ENCODE assay signal across 33 cellular contexts in the genomic region with DNA sequence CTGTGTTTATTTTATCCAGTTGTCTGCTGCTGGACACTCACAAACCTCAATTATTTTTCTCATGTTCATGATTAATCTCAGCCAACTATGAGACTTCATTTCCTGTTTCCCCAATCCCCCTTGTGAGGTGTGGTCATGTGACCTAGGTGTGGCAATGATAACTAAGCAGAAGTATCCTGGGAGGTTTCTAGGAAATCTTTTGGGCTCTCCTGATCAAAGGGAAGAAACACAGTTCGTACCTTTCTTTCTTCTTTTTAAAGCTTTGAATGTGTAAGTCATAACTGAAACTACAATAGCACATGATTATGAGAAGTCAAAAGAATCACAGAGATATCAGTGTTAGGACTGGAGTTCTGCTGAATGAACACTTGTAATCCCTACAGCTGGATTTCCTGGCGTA. TPM values are rescaled to one million over a fixed set of nuclear protein-coding genes. Genes with fewer than 3 reads are reported as not detected.
DNase-seq lines count a peak whose midpoint lies in the region; ATAC-seq, FAIRE-seq and TF ChIP-seq lines count a peak whose summit lies in the region.
"Had no signal": no experiment of that assay in that cellular context is flagged by ENCODE, and none has a peak within 500 bp of the region (broad histone marks: within the 10 kb centered on the region; RNA-seq: fewer than 3 reads in every experiment).

No MANE protein-coding gene starts in this region.

- H3K4me3 Mint-ChIP-seq in activated naive CD8-positive, alpha-beta T cell treated with anti-CD3 and anti-CD28 coated beads for 36 hours = no peak overlapping the region
- H3K4me3 Mint-ChIP-seq in activated naive CD8-positive, alpha-beta T cell treated with anti-CD3 and anti-CD28 coated beads, Interleukin-2, amount 50 U/mL, for 24 hours = no peak overlapping the region
- peak overlapping the region in 1 of 10 donors; percentile 21 for H3K4me3 Mint-ChIP-seq in naive thymus-derived CD8-positive, alpha-beta T cell
- no peak overlapping the region for H3K4me3 Mint-ChIP-seq in CD4-positive, alpha-beta T cell
- H3K4me3 Mint-ChIP-seq: activated CD8-positive, alpha-beta memory T cell treated with anti-CD3 and anti-CD28 coated beads, Interleukin-2, amount 10 ng/mL, durations not matched to agents 7 days and 5 days; activated T-cell treated with anti-CD3 and anti-CD28 coated beads, Interleukin-2, amount 50 U/mL, for 4 hours; B cell; CD8-positive, alpha-beta memory T cell; stimulated activated naive CD8-positive, alpha-beta T cell treated with anti-CD3 and anti-CD28 coated beads, Interleukin-15, Interleukin-2, amounts not matched to agents 100 ng/mL and 50 ng/mL, for 24 hours had no signal

- H3K27ac Mint-ChIP-seq in activated naive CD8-positive, alpha-beta T cell treated with anti-CD3 and anti-CD28 coated beads for 36 hours = peak overlapping the region; percentile 9
- H3K27ac Mint-ChIP-seq in activated naive CD8-positive, alpha-beta T cell treated with anti-CD3 and anti-CD28 coated beads, Interleukin-2, amount 50 U/mL, for 24 hours = no peak overlapping the region
- no peak overlapping the region for H3K27ac Mint-ChIP-seq in naive thymus-derived CD8-positive, alpha-beta T cell
- no peak overlapping the region for H3K27ac Mint-ChIP-seq in CD4-positive, alpha-beta T cell
- H3K27ac Mint-ChIP-seq: activated CD8-positive, alpha-beta memory T cell treated with anti-CD3 and anti-CD28 coated beads, Interleukin-2, amount 10 ng/mL, durations not matched to agents 7 days and 5 days; B cell; CD8-positive, alpha-beta memory T cell had no signal

- intact Hi-C loops in K562 (cut with micrococcal nuclease) = no loop called here
- intact Hi-C loops in CD4-positive, alpha-beta T cell (cut with DNase I, micrococcal nuclease) = no loop called here

- no peaks in the 10 kb centered on the region for H3K9me3 ChIP-seq in Loucy (ENCODE audit: insufficient read depth, low read depth, low read length)
- H3K9me3 ChIP-seq in K562 (replicated peaks; ENCODE audit: control insufficient read depth, insufficient read depth, low read depth, low read length) = no peaks in the 10 kb centered on the region
- no peaks in the 10 kb centered on the region for H3K9me3 ChIP-seq in CD4-positive, alpha-beta T cell (ENCODE audit: control insufficient read depth, low read length)
- H3K9me3 ChIP-seq: thoracic aorta had no signal

- H3K27me3 Mint-ChIP-seq in activated naive CD8-positive, alpha-beta T cell treated with anti-CD3 and anti-CD28 coated beads for 36 hours = peaks cover 6% of the 10 kb centered on the region
- peaks cover 16% of the 10 kb centered on the region for H3K27me3 Mint-ChIP-seq in activated naive CD8-positive, alpha-beta T cell treated with anti-CD3 and anti-CD28 coated beads, Interleukin-2, amount 50 U/mL, for 24 hours
- H3K27me3 Mint-ChIP-seq in naive thymus-derived CD8-positive, alpha-beta T cell = peaks cover 0 to 8% (median 4%) of the 10 kb centered on the region in 5 donors
- no peaks in the 10 kb centered on the region for H3K27me3 Mint-ChIP-seq in CD4-positive, alpha-beta T cell

- POLR2A ChIA-PET in K562 (lab: Yijun Ruan, JAX) = interaction anchor here (0.8 kb wide), 1 partner anchor 26 kb away, joined by 3 read pairs; no protein-coding TSS in a partner anchor
- POLR2A ChIA-PET in naive thymus-derived CD8-positive, alpha-beta T cell (lab: Charles Lee) = no interaction called here
- POLR2A ChIA-PET in CD4-positive, alpha-beta T cell (lab: Charles Lee) = no interaction called here

- H3K9me3 Mint-ChIP-seq in activated naive CD8-positive, alpha-beta T cell treated with anti-CD3 and anti-CD28 coated beads for 36 hours = peaks cover 2% of the 10 kb centered on the region
- no peaks in the 10 kb centered on the region for H3K9me3 Mint-ChIP-seq in activated naive CD8-positive, alpha-beta T cell treated with anti-CD3 and anti-CD28 coated beads, Interleukin-2, amount 50 U/mL, for 24 hours
- no peaks in the 10 kb centered on the region for H3K9me3 Mint-ChIP-seq in naive thymus-derived CD8-positive, alpha-beta T cell
- no peaks in the 10 kb centered on the region for H3K9me3 Mint-ChIP-seq in CD4-positive, alpha-beta T cell
- H3K9me3 Mint-ChIP-seq: activated T-cell treated with anti-CD3 and anti-CD28 coated beads, Interleukin-2, amount 50 U/mL, for 4 hours; CD8-positive, alpha-beta memory T cell; stimulated activated naive CD8-positive, alpha-beta T cell treated with anti-CD3 and anti-CD28 coated beads, Interleukin-15, Interleukin-2, amounts not matched to agents 100 ng/mL and 50 ng/mL, for 24 hours had no signal

- no peak for TF ChIP-seq CTCF in Loucy (conservative IDR thresholded peaks at IDR 0.05; ENCODE audit: low read length)
- TF ChIP-seq CTCF in K562 (IDR thresholded peaks at IDR 0.05 in 2 of 3, conservative IDR thresholded peaks at IDR 0.05 in 1 of 3; ENCODE audit: insufficient read depth in 2 of 3, low read depth in 1 of 3, low read length in 3 of 3) = no peak
- TF ChIP-seq CTCF in CD4-positive, alpha-beta T cell (IDR thresholded peaks at IDR 0.05) = no peak

- H3K4me1 Mint-ChIP-seq in activated naive CD8-positive, alpha-beta T cell treated with anti-CD3 and anti-CD28 coated beads for 36 hours = peaks cover 25% of the 10 kb centered on the region
- H3K4me1 Mint-ChIP-seq in activated naive CD8-positive, alpha-beta T cell treated with anti-CD3 and anti-CD28 coated beads, Interleukin-2, amount 50 U/mL, for 24 hours = peaks cover 24% of the 10 kb centered on the region
- H3K4me1 Mint-ChIP-seq in naive thymus-derived CD8-positive, alpha-beta T cell = peaks cover 0 to 15% (median 10%) of the 10 kb centered on the region in 4 donors
- peaks cover 17% of the 10 kb centered on the region for H3K4me1 Mint-ChIP-seq in CD4-positive, alpha-beta T cell (ENCODE audit: low read depth)

- H3K4me2 ChIP-seq in Loucy (ENCODE audit: low read depth, low read length, poor library complexity, severe bottlenecking) (peak overlapping the region; percentile 15), K562 (ENCODE audit: insufficient read depth, low read length) (no peak overlapping the region)

- BruUV-seq in K562 (replicated peaks; lab: Mats Ljungman, UMichigan) = no TSS peak

- no peak overlapping the region for H3K27ac ChIP-seq in K562 (ENCODE audit: extremely low read depth, low read depth, low read length)
- no peak overlapping the region for H3K27ac ChIP-seq in CD4-positive, alpha-beta T cell (ENCODE audit: low read depth, low read length)
- H3K27ac ChIP-seq: thoracic aorta had no signal

- no peak for DNase-seq in activated naive CD8-positive, alpha-beta T cell treated with anti-CD3 and anti-CD28 coated beads for 36 hours
- DNase-seq in activated naive CD8-positive, alpha-beta T cell treated with anti-CD3 and anti-CD28 coated beads, Interleukin-2, amount 50 U/mL, for 24 hours = no peak
- DNase-seq in K562 (ENCODE audit: extremely low read depth in 1 of 4, low spot score in 3 of 4) (no peak), SKM-1 treated with dmso at 0.1 percent for 144 hours (lab: John Stamatoyannopoulos, UW; ENCODE audit: unreplicated experiment) (no peak), 8988T (no peak)
- DNase-seq in naive thymus-derived CD8-positive, alpha-beta T cell = no peak
- no peak for DNase-seq in CD4-positive, alpha-beta T cell
- DNase-seq: ACHN; activated CD4-positive, alpha-beta T cell treated with anti-CD3 and anti-CD28 coated beads, Interleukin-2, amount 50 U/mL, for 4 hours; activated CD4-positive, CD25-positive, alpha-beta regulatory T cell; activated CD8-positive, alpha-beta memory T cell treated with anti-CD3 and anti-CD28 coated beads, Interleukin-2, amount 10 ng/mL, durations not matched to agents 7 days and 5 days; activated naive CD4-positive, alpha-beta T cell; activated T-cell treated with anti-CD3 and anti-CD28 coated beads, Interleukin-2, amount 50 U/mL, for 4 hours; CD8-positive, alpha-beta memory T cell; DMS 273 treated with DMSO at 0.1 percent for 48 hours; EL; erythroblast; head of caudate nucleus; left ventricle myocardium superior; NCI-H1092; NCI-H1694 treated with DMSO at 0.1 percent for 48 hours; NCI-H510A; right cardiac atrium; stimulated activated CD4-positive, alpha-beta T cell treated with anti-CD3 and anti-CD28 coated beads, Interleukin-1b, Interleukin-23, amount 100 ng/mL, for 48 hours had no signal

- in situ Hi-C loops in K562 (cut with MboI) = no loop called here

- H3K27me3 ChIP-seq in Loucy (ENCODE audit: insufficient read depth, low read length, poor library complexity, severe bottlenecking) = no peaks in the 10 kb centered on the region
- H3K27me3 ChIP-seq in K562 (ENCODE audit: control insufficient read depth in 2 of 2, insufficient read depth in 2 of 2, low read length in 2 of 2) = peaks cover 0 to 4% of the 10 kb centered on the region in 2 experiments; a peak in 2 of 5 replicates
- H3K27me3 ChIP-seq in CD4-positive, alpha-beta T cell (ENCODE audit: control insufficient read depth, insufficient read depth, low read length) = no peaks in the 10 kb centered on the region

- H3K36me3 ChIP-seq in Loucy (ENCODE audit: insufficient read depth, low read length) = no peaks in the 10 kb centered on the region
- H3K36me3 ChIP-seq in K562 (ENCODE audit: control insufficient read depth, insufficient read depth, low read length) = no peaks in the 10 kb centered on the region
- H3K36me3 ChIP-seq: thoracic aorta had no signal

- no peaks in the 10 kb centered on the region for H3F3A ChIP-seq in Loucy (ENCODE audit: low read depth)

- no peaks in the 10 kb centered on the region for H3K4me1 ChIP-seq in Loucy (ENCODE audit: insufficient read depth, low read length, poor library complexity, severe bottlenecking)
- H3K4me1 ChIP-seq in K562 (replicated peaks in 1 of 2; ENCODE audit: control insufficient read depth in 2 of 2, insufficient read depth in 2 of 2, low read length in 2 of 2) = peaks cover 0 to 5% of the 10 kb centered on the region in 2 experiments; a peak in 1 of 5 replicates

- no peaks in the 10 kb centered on the region for H3K9me1 ChIP-seq in K562 (ENCODE audit: control insufficient read depth, insufficient read depth, low read length)

- H3K9me2 ChIP-seq in Loucy (replicated peaks; ENCODE audit: low read depth, low read length) = no peaks in the 10 kb centered on the region

- 32% methylated on average over 2 of the region's 2 CpGs for WGBS in K562 (ENCODE audit: insufficient coverage, low coverage, missing lambda C conversion rate)

- TF ChIP-seq RAD21 in K562 (CRISPR knock-in tag; conservative IDR thresholded peaks at IDR 0.05 in 1 of 2, IDR thresholded peaks at IDR 0.05 in 1 of 2) = no peak

- H4K20me1 ChIP-seq in Loucy (ENCODE audit: insufficient read depth, low read length, poor library complexity, severe bottlenecking) (no peaks in the 10 kb centered on the region), K562 (replicated peaks; ENCODE audit: control insufficient read depth, insufficient read depth, low read length) (no peaks in the 10 kb centered on the region)

- CTCF ChIA-PET in K562 (lab: Yijun Ruan, JAX; ENCODE audit: low intra/inter-chr PET ratio) = no interaction called here
- CTCF ChIA-PET in CD4-positive, alpha-beta T cell (lab: Charles Lee) = no interaction called here

- TF ChIP-seq EP300 in K562 (IDR thresholded peaks at IDR 0.05; ENCODE audit: low read length) = no peak

- TF ChIP-seq POLR2A in K562 (conservative IDR thresholded peaks at IDR 0.05) = no peak

- no peak for FAIRE-seq in K562 (lab: Jason Lieb, UNC)
- FAIRE-seq: GM12892, keratinocyte had no signal

- H3K9ac ChIP-seq in Loucy (ENCODE audit: low read depth, low read length, poor library complexity, severe bottlenecking) (no peak overlapping the region), K562 (ENCODE audit: insufficient read depth in 1 of 2, low read depth in 2 of 2, low read length in 2 of 2) (no peak overlapping the region)

- H3K4me3 ChIP-seq in Loucy (ENCODE audit: low read length, poor library complexity, severe bottlenecking) = no peak overlapping the region
- no peak overlapping the region for H3K4me3 ChIP-seq in K562
- H3K4me3 ChIP-seq: thoracic aorta had no signal

- no peak for ATAC-seq in activated naive CD8-positive, alpha-beta T cell treated with anti-CD3 and anti-CD28 coated beads, Interleukin-2, amount 50 U/mL, for 24 hours
- no peak for ATAC-seq in K562
- no peak for ATAC-seq in naive thymus-derived CD8-positive, alpha-beta T cell
- ATAC-seq in CD4-positive, alpha-beta T cell (ENCODE audit: poor library complexity) = no peak
- ATAC-seq: activated CD8-positive, alpha-beta memory T cell treated with anti-CD3 and anti-CD28 coated beads, Interleukin-2, amount 10 ng/mL, durations not matched to agents 7 days and 5 days; activated T-cell treated with anti-CD3 and anti-CD28 coated beads, Interleukin-2, amount 50 U/mL, for 4 hours; left ventricle myocardium superior; right cardiac atrium had no signal

- H3K79me2 ChIP-seq in Loucy (ENCODE audit: insufficient read depth, low read length) = no peaks in the 10 kb centered on the region
- no peaks in the 10 kb centered on the region for H3K79me2 ChIP-seq in K562 (ENCODE audit: control insufficient read depth, insufficient read depth, low read length)

- H2AFZ ChIP-seq in Loucy (ENCODE audit: low read length) (no peak overlapping the region), K562 (ENCODE audit: low read depth, low read length) (no peak overlapping the region)

- peaks cover 3% of the 10 kb centered on the region for H3K36me3 Mint-ChIP-seq in activated naive CD8-positive, alpha-beta T cell treated with anti-CD3 and anti-CD28 coated beads for 36 hours
- H3K36me3 Mint-ChIP-seq in activated naive CD8-positive, alpha-beta T cell treated with anti-CD3 and anti-CD28 coated beads, Interleukin-2, amount 50 U/mL, for 24 hours (ENCODE audit: low read depth) = no peaks in the 10 kb centered on the region
- peaks cover 0 to 4% (median 0%) of the 10 kb centered on the region in 3 donors for H3K36me3 Mint-ChIP-seq in naive thymus-derived CD8-positive, alpha-beta T cell
- no peaks in the 10 kb centered on the region for H3K36me3 Mint-ChIP-seq in CD4-positive, alpha-beta T cell (ENCODE audit: low read depth)
- H3K36me3 Mint-ChIP-seq: activated CD8-positive, alpha-beta memory T cell treated with anti-CD3 and anti-CD28 coated beads, Interleukin-2, amount 10 ng/mL, durations not matched to agents 7 days and 5 days; CD8-positive, alpha-beta memory T cell had no signal

RNA-seq across cellular contexts. Expression of a gene that starts 34.4 kb away (rescaled TPM):
- total RNA-seq in activated naive CD8-positive, alpha-beta T cell treated with anti-CD3 and anti-CD28 coated beads for 36 hours = not detected
- total RNA-seq in K562 (2011; cell fraction: chromatin; rRNA removed; ENCODE audit: low replicate concordance) = not detected in 2 replicates
- total RNA-seq in K562 (2011; cell fraction: nucleolus; rRNA removed) = not detected in 2 replicates
- not detected in 2 replicates for total RNA-seq in K562 (2011; cell fraction: nucleoplasm; rRNA removed)
- total RNA-seq in K562 (2014; rRNA removed) = not detected in 2 replicates
- not detected in 2 replicates for total RNA-seq in K562 (2014; rRNA removed; fragmentation: Illumina TruSeq; extraction: Trizol)
- not detected in 2 replicates for total RNA-seq in K562 (2015; rRNA removed; fragmentation: Illumina TruSeq; extraction: Trizol)
- total RNA-seq in K562 (2021) = not detected in 2 replicates
- not detected in 2 replicates for polyA plus RNA-seq in K562 (2011; rRNA removed)
- not detected in 2 replicates for polyA plus RNA-seq in K562 (2011; cell fraction: cytosol; rRNA removed)
- polyA plus RNA-seq in K562 (2011; cell fraction: nucleus; rRNA removed) = not detected in 2 replicates
- polyA plus RNA-seq in K562 (2012) = not detected in 2 replicates
- not detected in 2 replicates for polyA plus RNA-seq in K562 (2014; fragmentation: Illumina TruSeq; extraction: Trizol)
- polyA plus RNA-seq in K562 (2014; fragmentation: Nextera tagmentation; extraction: Ambion mirVana) = not detected
- polyA plus RNA-seq in K562 (2014; rRNA removed) = not detected in 2 replicates
- not detected in 2 replicates for polyA minus RNA-seq in K562 (2011; rRNA and poly(A)+ RNA removed)
- not detected in 2 replicates for polyA minus RNA-seq in K562 (2011; cell fraction: cytosol; rRNA and poly(A)+ RNA removed)
- polyA minus RNA-seq in K562 (2011; cell fraction: nucleus; rRNA and poly(A)+ RNA removed) = not detected in 2 replicates
- total RNA-seq in naive thymus-derived CD8-positive, alpha-beta T cell = not detected
- polyA plus RNA-seq in naive thymus-derived CD8-positive, alpha-beta T cell = not detected
- not detected for total RNA-seq in CD4-positive, alpha-beta T cell
- total RNA-seq: activated CD8-positive, alpha-beta memory T cell treated with anti-CD3 and anti-CD28 coated beads, Interleukin-2, amount 10 ng/mL, durations not matched to agents 7 days and 5 days; activated T-cell treated with anti-CD3 and anti-CD28 coated beads, Interleukin-2, amount 50 U/mL, for 4 hours; B cell; CD8-positive, alpha-beta memory T cell; left ventricle myocardium superior; posterior vena cava; right cardiac atrium; T-helper 1 cell treated with Interleukin-12 subunit alpha and Interleukin-12 subunit beta and Interleukin-4 antibody, amounts not matched to agents 30 ng/mL and 1 ng/mL, for 36 hours; thoracic aorta; urinary bladder had no signal
- polyA plus RNA-seq: CD8-positive, alpha-beta memory T cell; right cardiac atrium; urinary bladder had no signal

RNA-seq across cellular contexts. Expression of a gene that starts 34.4 kb away (rescaled TPM):
- total RNA-seq in activated naive CD8-positive, alpha-beta T cell treated with anti-CD3 and anti-CD28 coated beads for 36 hours = 10 to 100 TPM; 16.3 to 16.4 TPM
- 33.6 and 49.3 TPM in 2 replicates for total RNA-seq in K562 (2011; cell fraction: chromatin; rRNA removed; ENCODE audit: low replicate concordance)
- 27.2 and 29.5 TPM in 2 replicates for total RNA-seq in K562 (2011; cell fraction: nucleolus; rRNA removed)
- 38.5 and 44.9 TPM in 2 replicates for total RNA-seq in K562 (2011; cell fraction: nucleoplasm; rRNA removed)
- total RNA-seq in K562 (2014; rRNA removed) (11.8 and 12.5 TPM in 2 replicates), K562 (2014; rRNA removed; fragmentation: Illumina TruSeq; extraction: Trizol) (8.0 and 8.4 TPM in 2 replicates), K562 (2015; rRNA removed; fragmentation: Illumina TruSeq; extraction: Trizol) (9.6 and 10.5 TPM in 2 replicates), K562 (2021) (11.7 and 12.3 TPM in 2 replicates)
- polyA plus RNA-seq in K562 (2011; rRNA removed) (10.8 and 11.1 TPM in 2 replicates), K562 (2014; fragmentation: Illumina TruSeq; extraction: Trizol) (7.4 and 8.2 TPM in 2 replicates), K562 (2014; fragmentation: Nextera tagmentation; extraction: Ambion mirVana) (1 to 10 TPM; 1.5 TPM), K562 (2014; rRNA removed) (9.6 and 14.3 TPM in 2 replicates)
- polyA plus RNA-seq in K562 (2011; cell fraction: cytosol; rRNA removed) = 10.2 and 14.6 TPM in 2 replicates
- polyA plus RNA-seq in K562 (2011; cell fraction: nucleus; rRNA removed) = 30.6 and 41.5 TPM in 2 replicates
- polyA plus RNA-seq in K562 (2012) = 6.1 and 11.9 TPM in 2 replicates
- polyA minus RNA-seq in K562 (2011; rRNA and poly(A)+ RNA removed) = 16.2 and 19.8 TPM in 2 replicates
- polyA minus RNA-seq in K562 (2011; cell fraction: cytosol; rRNA and poly(A)+ RNA removed) = 5.9 and 10.0 TPM in 2 replicates
- polyA minus RNA-seq in K562 (2011; cell fraction: nucleus; rRNA and poly(A)+ RNA removed) = 28.9 and 37.2 TPM in 2 replicates
- total RNA-seq in naive thymus-derived CD8-positive, alpha-beta T cell = 10 to 100 TPM; 20.9 to 25.7 TPM
- 10 to 100 TPM in 2 of 3 donors, 1 to 10 TPM in 1; 8.5 to 11.3 (median 11.0) TPM for polyA plus RNA-seq in naive thymus-derived CD8-positive, alpha-beta T cell
- 10 to 100 TPM; 12.8 to 13.2 TPM for total RNA-seq in CD4-positive, alpha-beta T cell
